12 cellular contexts compared by ENCODE assay signal in genomic region chr10:49139000-49139865, GRCh38. TPM values are rescaled to one million over a fixed set of nuclear protein-coding genes. Genes with fewer than 3 reads are reported as not detected.
A peak's percentile ranks its signal among the peaks of the same experiment; 100 is the strongest.
DNase-seq lines count a peak whose midpoint lies in the region; ATAC-seq and TF ChIP-seq lines count a peak whose summit lies in the region.
"Had no signal": no experiment of that assay in that cellular context is flagged by ENCODE, and none has a peak within 500 bp of the region (broad histone marks: within the 10 kb centered on the region; RNA-seq: fewer than 3 reads in every experiment).

No MANE protein-coding gene starts in this region.

- H3K36me3 Mint-ChIP-seq in natural killer cell treated with Interleukin-12 subunit alpha and Interleukin-12 subunit beta and Interleukin-15 and Interleukin-18, amount 100 ng/mL, for 72 hours: no peaks in the 10 kb centered on the region
- no peaks in the 10 kb centered on the region for H3K36me3 Mint-ChIP-seq in natural killer cell
- H3K36me3 Mint-ChIP-seq: CD4-positive, CD25-positive, alpha-beta regulatory T cell had no signal

- no peak for TF ChIP-seq CTCF in natural killer cell (IDR thresholded peaks at IDR 0.05)
- TF ChIP-seq CTCF in ascending aorta (IDR thresholded peaks at IDR 0.05): no peak
- TF ChIP-seq CTCF in vagina (IDR thresholded peaks at IDR 0.05): no peak

- no peak overlapping the region for H3K4me3 Mint-ChIP-seq in natural killer cell treated with Interleukin-12 subunit alpha and Interleukin-12 subunit beta and Interleukin-15 and Interleukin-18, amount 100 ng/mL, for 72 hours
- no peak overlapping the region for H3K4me3 Mint-ChIP-seq in natural killer cell
- H3K4me3 Mint-ChIP-seq: CD4-positive, CD25-positive, alpha-beta regulatory T cell had no signal

- H3K36me3 ChIP-seq in ascending aorta: no peaks in the 10 kb centered on the region
- H3K36me3 ChIP-seq in vagina: no peaks in the 10 kb centered on the region
- no peaks in the 10 kb centered on the region for H3K36me3 ChIP-seq in effector memory CD4-positive, alpha-beta T cell (ENCODE audit: control insufficient read depth, insufficient read depth, low read length)
- H3K36me3 ChIP-seq: cardiac muscle cell had no signal

- ATAC-seq in natural killer cell treated with Interleukin-12 subunit alpha and Interleukin-12 subunit beta and Interleukin-15 and Interleukin-18, amount 100 ng/mL, for 72 hours: peak; percentile 5 to 21
- no peak for ATAC-seq in natural killer cell

- H3K4me1 ChIP-seq in ascending aorta (peaks cover 0 to 27% of the 10 kb centered on the region in 2 donors), vagina (peaks cover 47% of the 10 kb centered on the region)
- H3K4me1 ChIP-seq in effector memory CD4-positive, alpha-beta T cell (ENCODE audit: control insufficient read depth, insufficient read depth, low read length, poor library complexity, severe bottlenecking): no peaks in the 10 kb centered on the region

- H3K27me3 ChIP-seq in ascending aorta (no peaks in the 10 kb centered on the region), vagina (no peaks in the 10 kb centered on the region)
- H3K27me3 ChIP-seq in effector memory CD4-positive, alpha-beta T cell (replicated peaks; ENCODE audit: control insufficient read depth, insufficient read depth, low read length, poor library complexity, severe bottlenecking): no peaks in the 10 kb centered on the region
- H3K27me3 ChIP-seq: cardiac muscle cell had no signal

- H3K27ac Mint-ChIP-seq in natural killer cell treated with Interleukin-12 subunit alpha and Interleukin-12 subunit beta and Interleukin-15 and Interleukin-18, amount 100 ng/mL, for 72 hours: no peak overlapping the region
- H3K27ac Mint-ChIP-seq in natural killer cell: no peak overlapping the region
- H3K27ac Mint-ChIP-seq: CD4-positive, CD25-positive, alpha-beta regulatory T cell had no signal

- DNase-seq in natural killer cell treated with Interleukin-12 subunit alpha and Interleukin-12 subunit beta and Interleukin-15 and Interleukin-18, amount 100 ng/mL, for 72 hours (ENCODE audit: low spot score): no peak
- DNase-seq in natural killer cell: no peak
- no peak for DNase-seq in ascending aorta (ENCODE audit: low spot score in 2 of 2)
- peak; percentile 46 for DNase-seq in islet precursor cell
- DNase-seq in vagina (ENCODE audit: extremely low spot score in 2 of 2): peak in 1 of 2 donors; percentile 37
- no peak for DNase-seq in HuH-7 (ENCODE audit: low spot score)
- no peak for DNase-seq in D341Med (ENCODE audit: low spot score)
- no peak for DNase-seq in effector memory CD4-positive, alpha-beta T cell
- DNase-seq: activated CD4-positive, alpha-beta T cell treated with anti-CD3 and anti-CD28 coated beads for 48 hours; CD4-positive, CD25-positive, alpha-beta regulatory T cell; NCI-H526 treated with DMSO at 0.1 percent for 48 hours had no signal

- H3K27ac ChIP-seq in ascending aorta: peak overlapping the region; percentile 69 to 77
- H3K27ac ChIP-seq in vagina: peak overlapping the region; percentile 81
- no peak overlapping the region for H3K27ac ChIP-seq in effector memory CD4-positive, alpha-beta T cell (ENCODE audit: insufficient read depth, low read length, poor library complexity, severe bottlenecking)
- H3K27ac ChIP-seq: cardiac muscle cell had no signal

- H3K4me3 ChIP-seq in ascending aorta: no peak overlapping the region
- H3K4me3 ChIP-seq in vagina: no peak overlapping the region
- no peak overlapping the region for H3K4me3 ChIP-seq in effector memory CD4-positive, alpha-beta T cell (ENCODE audit: insufficient read depth, low read depth, low read length, poor library complexity, severe bottlenecking)
- H3K4me3 ChIP-seq: cardiac muscle cell had no signal

- peaks cover 6 to 7% of the 10 kb centered on the region in 2 donors for H3K27me3 Mint-ChIP-seq in natural killer cell treated with Interleukin-12 subunit alpha and Interleukin-12 subunit beta and Interleukin-15 and Interleukin-18, amount 100 ng/mL, for 72 hours
- no peaks in the 10 kb centered on the region for H3K27me3 Mint-ChIP-seq in natural killer cell (ENCODE audit: low read depth in 2 of 2)

- intact Hi-C loops in natural killer cell (cut with micrococcal nuclease): no loop called here
- intact Hi-C loops in ascending aorta (cut with DNase I): loop anchor here (2.0 kb wide), 1 partner anchor 22 kb away; no protein-coding TSS in a partner anchor
- intact Hi-C loops in vagina (cut with DNase I): no loop called here

- no peak for TF ChIP-seq POLR2A in vagina (IDR thresholded peaks at IDR 0.05)

- peaks cover 4% of the 10 kb centered on the region for H3K9me3 Mint-ChIP-seq in natural killer cell treated with Interleukin-12 subunit alpha and Interleukin-12 subunit beta and Interleukin-15 and Interleukin-18, amount 100 ng/mL, for 72 hours
- H3K9me3 Mint-ChIP-seq in natural killer cell: peaks cover 0 to 2% of the 10 kb centered on the region in 2 donors

- peaks cover 27% of the 10 kb centered on the region in 2 donors for H3K4me1 Mint-ChIP-seq in natural killer cell treated with Interleukin-12 subunit alpha and Interleukin-12 subunit beta and Interleukin-15 and Interleukin-18, amount 100 ng/mL, for 72 hours (ENCODE audit: low read depth in 2 of 2)
- H3K4me1 Mint-ChIP-seq in natural killer cell: peaks cover 33 to 34% of the 10 kb centered on the region in 2 donors

- H3K9me3 ChIP-seq in ascending aorta (no peaks in the 10 kb centered on the region), vagina (no peaks in the 10 kb centered on the region)
- H3K9me3 ChIP-seq in effector memory CD4-positive, alpha-beta T cell (ENCODE audit: control insufficient read depth, low read length): no peaks in the 10 kb centered on the region

RNA-seq across cellular contexts. Expression of gene FAM170B, which starts 5.4 kb away (rescaled TPM):
- total RNA-seq in natural killer cell treated with Interleukin-12 subunit alpha and Interleukin-12 subunit beta and Interleukin-15 and Interleukin-18, amount 100 ng/mL, for 72 hours: under 1 TPM in 1 of 2 donors, not detected in 1; 0.31 TPM
- total RNA-seq in natural killer cell (not detected), ascending aorta (not detected), vagina (not detected)
- total RNA-seq: cardiac muscle cell; CD4-positive, CD25-positive, alpha-beta regulatory T cell had no signal

RNA-seq across cellular contexts. Expression of gene VSTM4, which starts 23.9 kb away (rescaled TPM):
- total RNA-seq in natural killer cell treated with Interleukin-12 subunit alpha and Interleukin-12 subunit beta and Interleukin-15 and Interleukin-18, amount 100 ng/mL, for 72 hours: under 1 TPM; 0.25 to 0.38 TPM
- total RNA-seq in natural killer cell (under 1 TPM; 0.38 to 0.57 (median 0.45) TPM), ascending aorta (17.7 TPM), vagina (14.0 TPM)
- total RNA-seq: CD4-positive, CD25-positive, alpha-beta regulatory T cell had no signal

RNA-seq across cellular contexts. Expression of gene TMEM273, which starts 49.0 kb away (rescaled TPM):
- 10 to 100 TPM; 13.2 to 86.0 TPM for total RNA-seq in natural killer cell treated with Interleukin-12 subunit alpha and Interleukin-12 subunit beta and Interleukin-15 and Interleukin-18, amount 100 ng/mL, for 72 hours
- total RNA-seq in natural killer cell: 10 to 100 TPM; 11.6 to 46.3 (median 29.4) TPM
- total RNA-seq in ascending aorta: 82.3 TPM
- 17.9 TPM for total RNA-seq in vagina
- total RNA-seq: cardiac muscle cell had no signal

Comparison
In these comparisons a context has a peak if more than half of its experiments do, and no peak if none do; other contexts are left out.
1. ATAC-seq: peak in natural killer cell treated with Interleukin-12 subunit alpha and Interleukin-12 subunit beta and Interleukin-15 and Interleukin-18, amount 100 ng/mL, for 72 hours (2 of 2); none in natural killer cell (0 of 3).